In the genomic region with DNA sequence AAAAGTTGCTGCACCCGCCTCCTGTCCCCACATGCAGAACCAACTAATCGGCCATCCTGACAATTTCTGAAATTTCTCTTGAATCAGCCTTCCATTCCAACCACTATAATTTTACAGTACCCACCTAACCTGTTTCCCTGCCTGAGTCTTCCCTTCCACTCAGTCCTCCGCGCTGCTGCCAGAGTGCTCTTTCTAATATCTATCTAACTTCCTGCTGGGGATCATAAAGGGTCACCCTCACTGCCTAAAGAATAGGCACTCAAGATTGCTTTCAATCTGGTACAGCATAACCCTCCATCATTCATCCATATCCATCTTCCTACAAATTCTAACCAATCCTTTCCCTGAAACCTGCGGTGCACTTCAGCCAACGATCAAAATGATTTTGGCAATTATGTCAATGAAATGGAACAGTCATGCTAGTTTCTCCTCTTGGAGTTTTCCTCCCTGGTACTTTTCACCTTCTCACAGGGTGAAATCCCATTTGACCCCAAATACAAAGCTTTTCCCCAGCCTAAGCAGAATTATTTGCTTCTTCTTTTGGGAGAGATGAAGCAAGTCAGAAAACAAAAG, we compare ENCODE assay signal across 17 cellular contexts.
DNase-seq lines count a peak whose midpoint lies in the region; FAIRE-seq and TF ChIP-seq lines count a peak whose summit lies in the region.
"Had no signal": no experiment of that assay in that cellular context is flagged by ENCODE, and none has a peak within 500 bp of the region (broad histone marks: within the 10 kb centered on the region; RNA-seq: fewer than 3 reads in every experiment).

No MANE protein-coding gene starts in this region.

- no peaks in the 10 kb centered on the region for H3K9me3 ChIP-seq in astrocyte (ENCODE audit: insufficient read depth, low read depth, low read length)
- H3K9me3 ChIP-seq in skeletal muscle satellite cell (replicated peaks; ENCODE audit: low read length), result no peaks in the 10 kb centered on the region
- H3K9me3 ChIP-seq: SJSA1, testis had no signal

- H3K27me3 ChIP-seq in KMS-11 (ENCODE audit: insufficient read depth, low read depth), result no peaks in the 10 kb centered on the region
- no peaks in the 10 kb centered on the region for H3K27me3 ChIP-seq in astrocyte (ENCODE audit: insufficient read depth, low read length)
- no peaks in the 10 kb centered on the region for H3K27me3 ChIP-seq in skeletal muscle satellite cell (ENCODE audit: control insufficient read depth, insufficient read depth, low read length)
- H3K27me3 ChIP-seq: SJSA1, testis had no signal

- no peak for TF ChIP-seq POLR2A in H54 (IDR thresholded peaks at IDR 0.05; ENCODE audit: low read depth, low read length)

- DNase-seq in H54 (ENCODE audit: insufficient read length, low spot score) (no peak), astrocyte (ENCODE audit: low read depth) (no peak), GOT3 (lab: John Stamatoyannopoulos, UW) (no peak), GM19238 (ENCODE audit: insufficient read length, low spot score) (no peak), GM10248 (ENCODE audit: extremely low spot score) (no peak)
- DNase-seq: activated CD4-positive, alpha-beta T cell treated with anti-CD3 and anti-CD28 coated beads, Interleukin-2, amount 10 ng/mL, durations not matched to agents 24 days and 14 days; CD4-positive, CD25-positive, alpha-beta regulatory T cell; KG1; small intestine; testis had no signal

- no peak overlapping the region for H3K4me3 ChIP-seq in KMS-11 (IDR thresholded peaks at IDR 0.05; ENCODE audit: insufficient read depth, low read depth, low read length)
- H3K4me3 ChIP-seq in astrocyte (ENCODE audit: insufficient read depth, low read depth, low read length), result no peak overlapping the region
- no peak overlapping the region for H3K4me3 ChIP-seq in skeletal muscle satellite cell (ENCODE audit: low read length)
- H3K4me3 ChIP-seq: SJSA1, testis had no signal

- H3K4me1 ChIP-seq in KMS-11 (ENCODE audit: low read depth, poor library complexity, severe bottlenecking) (peaks cover 75% of the 10 kb centered on the region), astrocyte (ENCODE audit: insufficient read depth, low read length) (peaks cover 10% of the 10 kb centered on the region), skeletal muscle satellite cell (ENCODE audit: control insufficient read depth, insufficient read depth, low read length) (peaks cover 30% of the 10 kb centered on the region)
- H3K4me1 ChIP-seq: testis had no signal

- H3K79me2 ChIP-seq in KMS-11 (ENCODE audit: insufficient read depth, low read depth), result peaks cover 99% of the 10 kb centered on the region
- peaks cover 98% of the 10 kb centered on the region for H3K79me2 ChIP-seq in astrocyte (ENCODE audit: insufficient read depth, low read length)

- H3K36me3 ChIP-seq in KMS-11 (ENCODE audit: insufficient read depth) (no peaks in the 10 kb centered on the region), astrocyte (ENCODE audit: insufficient read depth, low read length) (no peaks in the 10 kb centered on the region), skeletal muscle satellite cell (ENCODE audit: insufficient read depth, low read length) (no peaks in the 10 kb centered on the region)
- H3K36me3 ChIP-seq: SJSA1 had no signal

- CTCF ChIA-PET in GM10248 (lab: Yijun Ruan, JAX), result interaction anchor here (0.7 to 5.7 kb wide), 5 partner anchors 11 to 71 kb away, joined by 3 to 44 read pairs (median 3); no protein-coding TSS in a partner anchor

- H3K4me2 ChIP-seq in KMS-11, result peak overlapping the region; percentile 65; the same call in 1 of the 2 replicates
- H3K4me2 ChIP-seq in astrocyte (ENCODE audit: low read length), result no peak overlapping the region
- H3K4me2 ChIP-seq in skeletal muscle satellite cell (ENCODE audit: low read length), result peak overlapping the region; percentile 83

- H4K20me1 ChIP-seq in KMS-11 (ENCODE audit: insufficient read depth), result peaks cover 38% of the 10 kb centered on the region
- peaks cover 51% of the 10 kb centered on the region for H4K20me1 ChIP-seq in astrocyte (ENCODE audit: insufficient read depth, low read length)

- H3K4me1 Mint-ChIP-seq in astrocyte (ENCODE audit: low read depth, unreplicated experiment), result peaks cover 40% of the 10 kb centered on the region
- H3K4me1 Mint-ChIP-seq: activated CD4-positive, alpha-beta T cell treated with anti-CD3 and anti-CD28 coated beads, Interleukin-2, amount 10 ng/mL, durations not matched to agents 24 days and 14 days had no signal

- TF ChIP-seq CTCF in KMS-11 (conservative IDR thresholded peaks at IDR 0.05; ENCODE audit: low read depth, low read length) (no peak), astrocyte (IDR thresholded peaks at IDR 0.05; ENCODE audit: insufficient read depth, low read depth, low read length) (no peak), GM10248 (IDR thresholded peaks at IDR 0.05; ENCODE audit: control extremely low read depth, extremely low read depth, low read depth, missing control alignments) (no peak)

- H3K4me3 Mint-ChIP-seq in astrocyte (ENCODE audit: unreplicated experiment), result peak overlapping the region; percentile 2
- H3K4me3 Mint-ChIP-seq: activated CD4-positive, alpha-beta T cell treated with anti-CD3 and anti-CD28 coated beads, Interleukin-2, amount 10 ng/mL, durations not matched to agents 24 days and 14 days; activated naive CD8-positive, alpha-beta T cell; activated T-helper 1 cell treated with anti-CD3 and anti-CD28 coated beads, Interleukin-12 subunit alpha, Interleukin-12 subunit beta, Interleukin-2, Interleukin-4 antibody, amounts not matched to agents 30 ng/mL and 10 ng/mL and 1 ng/mL, durations not matched to agents 14 hours and 24 hours and 36 hours; CD4-positive, CD25-positive, alpha-beta regulatory T cell; neural crest cell; stimulated activated memory B cell treated with anti-CD40 and anti-IgM and Interleukin-4, amounts not matched to agents 10 μg/mL and 1 μg/mL and 100 μg/mL, for 72 hours had no signal

- H3K9ac ChIP-seq in KMS-11 (no peak overlapping the region), astrocyte (ENCODE audit: low read length) (no peak overlapping the region), skeletal muscle satellite cell (ENCODE audit: low read depth, low read length) (no peak overlapping the region)

- no peak overlapping the region for H2AFZ ChIP-seq in KMS-11 (ENCODE audit: low read depth)
- H2AFZ ChIP-seq in astrocyte (ENCODE audit: low read depth, low read length), result no peak overlapping the region

- FAIRE-seq in H54 (lab: Jason Lieb, UNC), result peak; percentile 95
- FAIRE-seq in astrocyte (lab: Jason Lieb, UNC), result peak; percentile 13
- FAIRE-seq: small intestine had no signal

- H3K27me3 Mint-ChIP-seq in astrocyte (ENCODE audit: low read depth, unreplicated experiment), result no peaks in the 10 kb centered on the region

- peaks cover 2% of the 10 kb centered on the region for H3K36me3 Mint-ChIP-seq in astrocyte (ENCODE audit: low read depth, unreplicated experiment)
- H3K36me3 Mint-ChIP-seq: activated naive CD8-positive, alpha-beta T cell; CD4-positive, CD25-positive, alpha-beta regulatory T cell; stimulated activated memory B cell treated with anti-CD40 and anti-IgM and Interleukin-4, amounts not matched to agents 10 μg/mL and 1 μg/mL and 100 μg/mL, for 72 hours had no signal

- no peaks in the 10 kb centered on the region for H3K9me3 Mint-ChIP-seq in astrocyte (ENCODE audit: unreplicated experiment)
- H3K9me3 Mint-ChIP-seq: activated CD4-positive, alpha-beta T cell treated with anti-CD3 and anti-CD28 coated beads, Interleukin-2, amount 10 ng/mL, durations not matched to agents 24 days and 14 days; activated T-helper 1 cell treated with anti-CD3 and anti-CD28 coated beads, Interleukin-12 subunit alpha, Interleukin-12 subunit beta, Interleukin-2, Interleukin-4 antibody, amounts not matched to agents 30 ng/mL and 10 ng/mL and 1 ng/mL, durations not matched to agents 14 hours and 24 hours and 36 hours; stimulated activated memory B cell treated with anti-CD40 and anti-IgM and Interleukin-4, amounts not matched to agents 10 μg/mL and 1 μg/mL and 100 μg/mL, for 72 hours had no signal

- no peak overlapping the region for H3K27ac Mint-ChIP-seq in astrocyte (ENCODE audit: unreplicated experiment)
- H3K27ac Mint-ChIP-seq: activated CD4-positive, alpha-beta T cell treated with anti-CD3 and anti-CD28 coated beads, Interleukin-2, amount 10 ng/mL, durations not matched to agents 24 days and 14 days; activated naive CD8-positive, alpha-beta T cell; activated T-helper 1 cell treated with anti-CD3 and anti-CD28 coated beads, Interleukin-12 subunit alpha, Interleukin-12 subunit beta, Interleukin-2, Interleukin-4 antibody, amounts not matched to agents 30 ng/mL and 10 ng/mL and 1 ng/mL, durations not matched to agents 14 hours and 24 hours and 36 hours; CD4-positive, CD25-positive, alpha-beta regulatory T cell; stimulated activated memory B cell treated with anti-CD40 and anti-IgM and Interleukin-4, amounts not matched to agents 10 μg/mL and 1 μg/mL and 100 μg/mL, for 72 hours had no signal

- POLR2A ChIA-PET in GM10248 (lab: Yijun Ruan, JAX), result no interaction called here

- H3K27ac ChIP-seq in KMS-11 (no peak overlapping the region), astrocyte (ENCODE audit: low read depth, low read length) (no peak overlapping the region)
- H3K27ac ChIP-seq: SJSA1, testis had no signal
